In genomic region chr7:157736341-157736740, GRCh38 we compare ENCODE assay signal across 3 cellular contexts.
"Had no signal": no experiment of that assay in that cellular context is flagged by ENCODE, and none has a peak within 500 bp of the region (broad histone marks: within the 10 kb centered on the region; RNA-seq: fewer than 3 reads in every experiment).

No MANE protein-coding gene starts in this region.

- DNase-seq: GDM1, GF-D8 had no signal

- H3K4me3 ChIP-seq: GM12878 had no signal

- ATAC-seq: GM12878 had no signal
